ENCODE assay signal across 11 cellular contexts in genomic region chr7:13282377-13282980, GRCh38.
A peak's percentile ranks its signal among the peaks of the same experiment; 100 is the strongest.
DNase-seq lines count a peak whose midpoint lies in the region; ATAC-seq and TF ChIP-seq lines count a peak whose summit lies in the region.
"Had no signal": no experiment of that assay in that cellular context is flagged by ENCODE, and none has a peak within 500 bp of the region (broad histone marks: within the 10 kb centered on the region; RNA-seq: fewer than 3 reads in every experiment).

No MANE protein-coding gene starts in this region.

- H3K4me1 Mint-ChIP-seq in osteocyte (ENCODE audit: unreplicated experiment), result peaks cover 7% of the 10 kb centered on the region
- no peaks in the 10 kb centered on the region for H3K4me1 Mint-ChIP-seq in activated T-helper 1 cell treated with anti-CD3 and anti-CD28 coated beads, Interleukin-12 subunit alpha, Interleukin-12 subunit beta, Interleukin-2, Interleukin-4 antibody, amounts not matched to agents 30 ng/mL and 10 ng/mL and 1 ng/mL, durations not matched to agents 14 hours and 24 hours and 36 hours (ENCODE audit: low read depth)
- H3K4me1 Mint-ChIP-seq: activated naive CD4-positive, alpha-beta T cell treated with anti-CD3 and anti-CD28 coated beads, Interleukin-2, amount 10 ng/mL, durations not matched to agents 7 days and 5 days; B cell had no signal

- no peak overlapping the region for H3K4me3 ChIP-seq in choroid plexus epithelial cell (ENCODE audit: low read depth, low read length)
- H3K4me3 ChIP-seq: thoracic aorta had no signal

- H3K9me3 Mint-ChIP-seq in osteocyte (ENCODE audit: unreplicated experiment), result no peaks in the 10 kb centered on the region
- no peaks in the 10 kb centered on the region for H3K9me3 Mint-ChIP-seq in activated T-helper 1 cell treated with anti-CD3 and anti-CD28 coated beads, Interleukin-12 subunit alpha, Interleukin-12 subunit beta, Interleukin-2, Interleukin-4 antibody, amounts not matched to agents 30 ng/mL and 10 ng/mL and 1 ng/mL, durations not matched to agents 14 hours and 24 hours and 36 hours
- H3K9me3 Mint-ChIP-seq: activated naive CD4-positive, alpha-beta T cell treated with anti-CD3 and anti-CD28 coated beads, Interleukin-2, amount 10 ng/mL, durations not matched to agents 7 days and 5 days had no signal

- TF ChIP-seq CTCF in choroid plexus epithelial cell (conservative IDR thresholded peaks at IDR 0.05; ENCODE audit: low read depth, low read length) (peak; percentile 69), osteocyte (IDR thresholded peaks at IDR 0.05) (peak; percentile 63)

- H3K4me3 Mint-ChIP-seq in osteocyte (ENCODE audit: unreplicated experiment), result no peak overlapping the region
- H3K4me3 Mint-ChIP-seq in activated T-helper 1 cell treated with anti-CD3 and anti-CD28 coated beads, Interleukin-12 subunit alpha, Interleukin-12 subunit beta, Interleukin-2, Interleukin-4 antibody, amounts not matched to agents 30 ng/mL and 10 ng/mL and 1 ng/mL, durations not matched to agents 14 hours and 24 hours and 36 hours, result no peak overlapping the region
- H3K4me3 Mint-ChIP-seq: activated naive CD4-positive, alpha-beta T cell treated with anti-CD3 and anti-CD28 coated beads, Interleukin-2, amount 10 ng/mL, durations not matched to agents 7 days and 5 days; B cell had no signal

- H3K27me3 Mint-ChIP-seq in osteocyte (ENCODE audit: unreplicated experiment), result peaks cover 2% of the 10 kb centered on the region
- H3K27me3 Mint-ChIP-seq in activated T-helper 1 cell treated with anti-CD3 and anti-CD28 coated beads, Interleukin-12 subunit alpha, Interleukin-12 subunit beta, Interleukin-2, Interleukin-4 antibody, amounts not matched to agents 30 ng/mL and 10 ng/mL and 1 ng/mL, durations not matched to agents 14 hours and 24 hours and 36 hours (ENCODE audit: insufficient read depth), result no peaks in the 10 kb centered on the region
- H3K27me3 Mint-ChIP-seq: activated naive CD4-positive, alpha-beta T cell treated with anti-CD3 and anti-CD28 coated beads, Interleukin-2, amount 10 ng/mL, durations not matched to agents 7 days and 5 days; B cell had no signal

- intact Hi-C loops in activated T-helper 1 cell treated with anti-CD3 and anti-CD28 coated beads, Interleukin-12 subunit alpha, Interleukin-12 subunit beta, Interleukin-2, Interleukin-4 antibody, amounts not matched to agents 30 ng/mL and 10 ng/mL and 1 ng/mL, durations not matched to agents 14 hours and 24 hours and 36 hours (cut with micrococcal nuclease), result no loop called here

- H3K27ac Mint-ChIP-seq in osteocyte (ENCODE audit: unreplicated experiment), result no peak overlapping the region
- H3K27ac Mint-ChIP-seq in activated T-helper 1 cell treated with anti-CD3 and anti-CD28 coated beads, Interleukin-12 subunit alpha, Interleukin-12 subunit beta, Interleukin-2, Interleukin-4 antibody, amounts not matched to agents 30 ng/mL and 10 ng/mL and 1 ng/mL, durations not matched to agents 14 hours and 24 hours and 36 hours, result no peak overlapping the region
- H3K27ac Mint-ChIP-seq: activated naive CD4-positive, alpha-beta T cell treated with anti-CD3 and anti-CD28 coated beads, Interleukin-2, amount 10 ng/mL, durations not matched to agents 7 days and 5 days; B cell had no signal

- DNase-seq in NCI-H146 (lab: John Stamatoyannopoulos, UW) (peak; percentile 15), NCI-H146 treated with DMSO at 0.1 percent for 48 hours (lab: John Stamatoyannopoulos, UW; ENCODE audit: unreplicated experiment) (no peak), NCI-H2171 (lab: John Stamatoyannopoulos, UW) (peak; percentile 9), choroid plexus epithelial cell (ENCODE audit: low read depth) (peak; percentile 70), osteocyte (ENCODE audit: extremely low spot score, unreplicated experiment) (no peak)
- no peak for DNase-seq in activated T-helper 1 cell treated with anti-CD3 and anti-CD28 coated beads, Interleukin-12 subunit alpha, Interleukin-12 subunit beta, Interleukin-2, Interleukin-4 antibody, amounts not matched to agents 30 ng/mL and 10 ng/mL and 1 ng/mL, durations not matched to agents 14 hours and 24 hours and 36 hours (ENCODE audit: low spot score)
- no peak for DNase-seq in activated naive CD4-positive, alpha-beta T cell treated with Interleukin-2 at 50 U/mL for 16 hours
- DNase-seq: activated naive CD4-positive, alpha-beta T cell treated with anti-CD3 and anti-CD28 coated beads, Interleukin-2, amount 10 ng/mL, durations not matched to agents 7 days and 5 days had no signal

- H3K36me3 Mint-ChIP-seq in osteocyte (ENCODE audit: unreplicated experiment), result no peaks in the 10 kb centered on the region
- H3K36me3 Mint-ChIP-seq in activated T-helper 1 cell treated with anti-CD3 and anti-CD28 coated beads, Interleukin-12 subunit alpha, Interleukin-12 subunit beta, Interleukin-2, Interleukin-4 antibody, amounts not matched to agents 30 ng/mL and 10 ng/mL and 1 ng/mL, durations not matched to agents 14 hours and 24 hours and 36 hours (ENCODE audit: low read depth), result no peaks in the 10 kb centered on the region
- H3K36me3 Mint-ChIP-seq: activated naive CD4-positive, alpha-beta T cell treated with anti-CD3 and anti-CD28 coated beads, Interleukin-2, amount 10 ng/mL, durations not matched to agents 7 days and 5 days had no signal

- ATAC-seq in GM19467 (IDR thresholded peaks at IDR 0.05; ENCODE audit: unreplicated experiment), result no peak

Comparison
In these comparisons a context has a peak if more than half of its experiments do, and no peak if none do; other contexts are left out.
1. DNase-seq: peak in NCI-H146 (single experiment), NCI-H2171 (single experiment) and choroid plexus epithelial cell (single experiment); none in NCI-H146 treated with DMSO at 0.1 percent for 48 hours (single experiment), osteocyte (single experiment), activated T-helper 1 cell treated with anti-CD3 and anti-CD28 coated beads, Interleukin-12 subunit alpha, Interleukin-12 subunit beta, Interleukin-2, Interleukin-4 antibody, amounts not matched to agents 30 ng/mL and 10 ng/mL and 1 ng/mL, durations not matched to agents 14 hours and 24 hours and 36 hours (single experiment) and activated naive CD4-positive, alpha-beta T cell treated with Interleukin-2 at 50 U/mL for 16 hours (single experiment).